In genomic region chr20:41141153-41141815, GRCh38 we compare ENCODE assay signal across 8 cellular contexts. TPM values are rescaled to one million over a fixed set of nuclear protein-coding genes. Genes with fewer than 3 reads are reported as not detected.
DNase-seq lines count a peak whose midpoint lies in the region; ATAC-seq and TF ChIP-seq lines count a peak whose summit lies in the region.

No MANE protein-coding gene starts in this region.

- no peak overlapping the region for H3K4ac ChIP-seq in mesendoderm (ENCODE audit: low read depth, low read length)

- TF ChIP-seq CTCF in chondrocyte (IDR thresholded peaks at IDR 0.05) (no peak), upper lobe of right lung (IDR thresholded peaks at IDR 0.05) (no peak)

- peak overlapping the region; percentile 71 for H3K27ac Mint-ChIP-seq in chondrocyte (ENCODE audit: unreplicated experiment)

- no peak overlapping the region for H3K23ac ChIP-seq in mesendoderm (ENCODE audit: low read length)

- intact Hi-C loops in upper lobe of right lung (cut with DNase I), result no loop called here

- no peak overlapping the region for H3K56ac ChIP-seq in mesendoderm (ENCODE audit: low read length)

- H3K9me3 ChIP-seq in upper lobe of right lung, result no peaks in the 10 kb centered on the region

- H4K8ac ChIP-seq in mesendoderm (ENCODE audit: low read depth, low read length), result no peak overlapping the region

- H3K4me1 ChIP-seq in mesendoderm (ENCODE audit: control insufficient read depth, low read depth, low read length) (peaks cover 20% of the 10 kb centered on the region), upper lobe of right lung (peaks cover 77% of the 10 kb centered on the region)

- H3K9me3 Mint-ChIP-seq in chondrocyte (ENCODE audit: low read depth), result no peaks in the 10 kb centered on the region

- peaks cover 69% of the 10 kb centered on the region for H3K4me1 Mint-ChIP-seq in chondrocyte (ENCODE audit: low read depth)

- H3K18ac ChIP-seq in mesendoderm (ENCODE audit: low read length), result no peak overlapping the region

- no peak for ATAC-seq in upper lobe of right lung
- ATAC-seq in GM21576 (IDR thresholded peaks at IDR 0.05; ENCODE audit: unreplicated experiment), result no peak
- ATAC-seq in GM21528 (IDR thresholded peaks at IDR 0.05; ENCODE audit: low FRiP score, unreplicated experiment), result no peak

- H3K9ac ChIP-seq in mesendoderm (ENCODE audit: low read length), result peak overlapping the region; percentile 28

- DNase-seq in activated effector memory CD4-positive, alpha-beta T cell treated with anti-CD3 and anti-CD28 coated beads, Interleukin-2, amount 50 U/mL, for 16 hours, result peak; percentile 70
- DNase-seq in activated effector memory CD4-positive, alpha-beta T cell treated with Interleukin-2 at 50 U/mL for 16 hours, result no peak
- DNase-seq in chondrocyte (ENCODE audit: low spot score) (no peak), mesendoderm (no peak), upper lobe of right lung (peak; percentile 66)
- no peak for DNase-seq in activated CD8-positive, alpha-beta memory T cell treated with anti-CD3 and anti-CD28 coated beads, Interleukin-2, amount 50 U/mL, for 48 hours

- no peak overlapping the region for H2BK5ac ChIP-seq in mesendoderm (ENCODE audit: low read length)

- H4K5ac ChIP-seq in mesendoderm (ENCODE audit: low read length), result no peak overlapping the region

- no CpG with 5 or more reads among the region's 8 CpGs for WGBS in mesendoderm (ENCODE audit: extremely low coverage, insufficient coverage, low lambda C conversion rate)

- H3K4me3 Mint-ChIP-seq in chondrocyte (ENCODE audit: unreplicated experiment), result peak overlapping the region; percentile 16

- no peak overlapping the region for H3K4me3 ChIP-seq in mesendoderm (ENCODE audit: low read length)
- H3K4me3 ChIP-seq in upper lobe of right lung, result no peak overlapping the region

- peaks cover 36% of the 10 kb centered on the region for H3K79me1 ChIP-seq in mesendoderm (ENCODE audit: low read length)

- no peaks in the 10 kb centered on the region for H3K36me3 Mint-ChIP-seq in chondrocyte (ENCODE audit: low read depth)

- no peak overlapping the region for H3K4me2 ChIP-seq in mesendoderm (ENCODE audit: low read length)

- no peak overlapping the region for H3K27ac ChIP-seq in mesendoderm (ENCODE audit: low read depth, low read length)
- peak overlapping the region; percentile 70 for H3K27ac ChIP-seq in upper lobe of right lung

- H2BK120ac ChIP-seq in mesendoderm (ENCODE audit: low read depth, low read length), result no peak overlapping the region

- H2AK5ac ChIP-seq in mesendoderm (ENCODE audit: low read length), result no peak overlapping the region

- no peaks in the 10 kb centered on the region for H3K27me3 Mint-ChIP-seq in chondrocyte (ENCODE audit: low read depth)

- no peaks in the 10 kb centered on the region for H3K27me3 ChIP-seq in mesendoderm (ENCODE audit: insufficient read depth, low read length, poor library complexity)
- H3K27me3 ChIP-seq in upper lobe of right lung, result no peaks in the 10 kb centered on the region

- H3K79me2 ChIP-seq in mesendoderm (ENCODE audit: control insufficient read depth, insufficient read depth, low read length), result peaks cover 84% of the 10 kb centered on the region

- no peak overlapping the region for H2BK15ac ChIP-seq in mesendoderm (replicated peaks; ENCODE audit: low read depth)

- H3K36me3 ChIP-seq in mesendoderm (ENCODE audit: control insufficient read depth, insufficient read depth, low read length) (no peaks in the 10 kb centered on the region), upper lobe of right lung (no peaks in the 10 kb centered on the region)

RNA-seq across cellular contexts. Expression of gene PLCG1, which starts 3.9 kb away (rescaled TPM):
- 139 to 152 TPM (median 140 TPM) in 3 replicates for total RNA-seq in chondrocyte
- 62.4 TPM for polyA plus RNA-seq in mesendoderm (2013, experiment 1 of 2)
- 60.0 TPM for polyA plus RNA-seq in mesendoderm (2013, experiment 2 of 2)
- total RNA-seq in upper lobe of right lung, result 120 TPM

Comparison
In these comparisons a context has a peak if more than half of its experiments do, and no peak if none do; other contexts are left out.
1. DNase-seq: peak in activated effector memory CD4-positive, alpha-beta T cell treated with anti-CD3 and anti-CD28 coated beads, Interleukin-2, amount 50 U/mL, for 16 hours (single experiment) and upper lobe of right lung (single experiment); none in activated effector memory CD4-positive, alpha-beta T cell treated with Interleukin-2 at 50 U/mL for 16 hours (single experiment), chondrocyte (single experiment), mesendoderm (single experiment) and activated CD8-positive, alpha-beta memory T cell treated with anti-CD3 and anti-CD28 coated beads, Interleukin-2, amount 50 U/mL, for 48 hours (single experiment).